Comparison of ENCODE assay signal across 1 cellular context in genomic region chr9:91914404-91914803, GRCh38.
A peak's percentile ranks its signal among the peaks of the same experiment; 100 is the strongest.
TF ChIP-seq lines count a peak whose summit lies in the region.

No MANE protein-coding gene starts in this region.

TF ChIP-seq in K562, 482 proteins besides CTCF, POLR2A, EP300 and RAD21 (continued from another document and continues in another):
- TF ChIP-seq ZNF518B (CRISPR knock-in tag; IDR thresholded peaks at IDR 0.05) (no peak), TRIM28 (IDR thresholded peaks at IDR 0.05) (no peak), ZBTB43 (CRISPR knock-in tag; IDR thresholded peaks at IDR 0.05) (no peak), RB1 (IDR thresholded peaks at IDR 0.05; ENCODE audit: low read depth) (no peak), E2F3 (CRISPR knock-in tag; IDR thresholded peaks at IDR 0.05) (no peak), RBM25 (IDR thresholded peaks at IDR 0.05; ENCODE audit: low read depth, low read length, severe bottlenecking) (peak; percentile 69), ASH1L (IDR thresholded peaks at IDR 0.05; ENCODE audit: borderline replicate concordance, low read depth, partially characterized antibody) (peak; percentile 59), PRPF4 (IDR thresholded peaks at IDR 0.05; ENCODE audit: insufficient read depth, low read depth, low read length, poor library complexity, severe bottlenecking) (no peak), SMAD1 (IDR thresholded peaks at IDR 0.05; ENCODE audit: low read depth, low read length, partially characterized antibody) (no peak), BCLAF1 (IDR thresholded peaks at IDR 0.05; ENCODE audit: borderline replicate concordance in 1 of 2, control insufficient read depth in 1 of 2, low read depth in 2 of 2, low read length in 1 of 2) (no peak), ZNF449 (CRISPR knock-in tag; IDR thresholded peaks at IDR 0.05) (no peak), BCOR (IDR thresholded peaks at IDR 0.05) (no peak), CAMTA2 (CRISPR knock-in tag; conservative IDR thresholded peaks at IDR 0.05) (no peak), ELK3 (CRISPR knock-in tag; IDR thresholded peaks at IDR 0.05) (no peak), GTF2E2 (tag; IDR thresholded peaks at IDR 0.05) (no peak), KAT2B (IDR thresholded peaks at IDR 0.05; ENCODE audit: low read depth, low read length) (no peak), CUX1 (CRISPR knock-in tag; IDR thresholded peaks at IDR 0.05) (no peak), LEF1 (IDR thresholded peaks at IDR 0.05) (no peak), PKNOX1 (IDR thresholded peaks at IDR 0.05) (peak; percentile 85), ZEB2 (IDR thresholded peaks at IDR 0.05) (no peak), NR0B1 (IDR thresholded peaks at IDR 0.05; ENCODE audit: partially characterized antibody) (no peak), NFRKB (IDR thresholded peaks at IDR 0.05; ENCODE audit: low read depth) (no peak), ZBTB33 (CRISPR knock-in tag; IDR thresholded peaks at IDR 0.05) (no peak)
